In genomic region chr19:1507763-1508506, GRCh38 we compare ENCODE assay signal across 1 cellular context.
A peak's percentile ranks its signal among the peaks of the same experiment; 100 is the strongest.
TF ChIP-seq lines count a peak whose summit lies in the region.

No MANE protein-coding gene starts in this region.

TF ChIP-seq in K562, 482 proteins besides CTCF, POLR2A, EP300 and RAD21 (continued from another document and continues in another):
- TF ChIP-seq RERE (CRISPR knock-in tag; IDR thresholded peaks at IDR 0.05; ENCODE audit: borderline replicate concordance) (no peak), ZNF511 (CRISPR knock-in tag; IDR thresholded peaks at IDR 0.05) (no peak), ZZZ3 (IDR thresholded peaks at IDR 0.05) (no peak), SAFB (IDR thresholded peaks at IDR 0.05; ENCODE audit: borderline replicate concordance, low read depth, low read length) (no peak), ELF4 (CRISPR knock-in tag; IDR thresholded peaks at IDR 0.05) (no peak; the same call in 1 of the 2 replicates), ZBTB11 (CRISPR knock-in tag; IDR thresholded peaks at IDR 0.05) (0 out of 6 replicates have a peak, but pooled peaks of 1 of the 3 experiments have one; percentile 62), POLR3A (IDR thresholded peaks at IDR 0.05; ENCODE audit: borderline replicate concordance, extremely low read depth, insufficient read depth, insufficient read length) (no peak), SRSF1 (IDR thresholded peaks at IDR 0.05; ENCODE audit: low read depth, low read length) (no peak), MBD2 (IDR thresholded peaks at IDR 0.05; ENCODE audit: borderline replicate concordance, low read depth) (peak; percentile 98), PML (IDR thresholded peaks at IDR 0.05; ENCODE audit: low read length) (no peak), HDAC3 (IDR thresholded peaks at IDR 0.05; ENCODE audit: borderline replicate concordance, partially characterized antibody) (no peak), STAT5B (CRISPR knock-in tag; IDR thresholded peaks at IDR 0.05) (no peak), GABPA (tag; conservative IDR thresholded peaks at IDR 0.05; ENCODE audit: low read depth) (0 out of 2 replicates have a peak, but pooled peaks have one; percentile 32), ZNF263 (CRISPR knock-in tag; IDR thresholded peaks at IDR 0.05; ENCODE audit: borderline replicate concordance) (peak; percentile 94), NR2C1 (IDR thresholded peaks at IDR 0.05) (no peak), NR2C1 (tag; IDR thresholded peaks at IDR 0.05) (no peak), OTX1 (CRISPR knock-in tag; IDR thresholded peaks at IDR 0.05) (0 out of 2 replicates have a peak, but pooled peaks have one; percentile 13), ZNF311 (CRISPR knock-in tag; IDR thresholded peaks at IDR 0.05) (no peak), PHF8 (IDR thresholded peaks at IDR 0.05; ENCODE audit: borderline replicate concordance, low read length) (peak; percentile 65; the same call in 1 of the 2 replicates), RB1 (IDR thresholded peaks at IDR 0.05; ENCODE audit: low read depth) (peak; percentile 71; the same call in 1 of the 2 replicates), KDM2B (CRISPR knock-in tag; IDR thresholded peaks at IDR 0.05) (no peak), RREB1 (CRISPR knock-in tag; IDR thresholded peaks at IDR 0.05) (no peak), TBL1XR1 (IDR thresholded peaks at IDR 0.05; ENCODE audit: low read length in 2 of 2) (peak in 1 of 2 experiments; percentile 68; a peak in 2 of 4 replicates), RFX5 (IDR thresholded peaks at IDR 0.05; ENCODE audit: low read depth, low read length) (no peak), ZNF609 (CRISPR knock-in tag; IDR thresholded peaks at IDR 0.05; ENCODE audit: borderline replicate concordance) (no peak), PHF20 (IDR thresholded peaks at IDR 0.05; ENCODE audit: partially characterized antibody) (no peak), ZNF143 (CRISPR knock-in tag; IDR thresholded peaks at IDR 0.05) (no peak), ATF4 (CRISPR knock-in tag; IDR thresholded peaks at IDR 0.05) (no peak), JUND (IDR thresholded peaks at IDR 0.05; ENCODE audit: borderline replicate concordance, low read depth, low read length) (peak; percentile 49), JUND (tag; IDR thresholded peaks at IDR 0.05; ENCODE audit: borderline replicate concordance, low read depth, low read length) (peak; percentile 18; the same call in 1 of the 3 replicates), RBFOX2 (IDR thresholded peaks at IDR 0.05; ENCODE audit: low read depth, low read length) (peak; percentile 73), DMBX1 (CRISPR knock-in tag; IDR thresholded peaks at IDR 0.05; ENCODE audit: borderline replicate concordance) (no peak), RCOR1 (IDR thresholded peaks at IDR 0.05; ENCODE audit: borderline replicate concordance in 1 of 2, low read depth in 2 of 2, low read length in 2 of 2) (0 out of 4 replicates have a peak, but pooled peaks of 1 of the 2 experiments have one; percentile 14), KLF6 (CRISPR knock-in tag; IDR thresholded peaks at IDR 0.05; ENCODE audit: borderline replicate concordance) (no peak), EWSR1 (IDR thresholded peaks at IDR 0.05; ENCODE audit: borderline replicate concordance, low read depth, partially characterized antibody) (no peak), HBP1 (CRISPR knock-in tag; IDR thresholded peaks at IDR 0.05) (0 out of 2 replicates have a peak, but pooled peaks have one; percentile 49), CREM (IDR thresholded peaks at IDR 0.05; ENCODE audit: low read depth) (peak; percentile 96)
